Comparison of ENCODE assay signal across 8 cellular contexts in genomic region chr2:25043241-25043867, GRCh38. TPM values are rescaled to one million over a fixed set of nuclear protein-coding genes. Genes with fewer than 3 reads are reported as not detected.
DNase-seq lines count a peak whose midpoint lies in the region; ATAC-seq, FAIRE-seq and TF ChIP-seq lines count a peak whose summit lies in the region.

No MANE protein-coding gene starts in this region.

- H3K4me3 ChIP-seq in fibroblast of mammary gland (ENCODE audit: control insufficient read depth, low read depth, low read length) (peak overlapping the region; percentile 46), skeletal muscle satellite cell (ENCODE audit: low read length) (peak overlapping the region; percentile 85), small intestine (ENCODE audit: low read depth in 1 of 2, low read length in 2 of 2) (no peak overlapping the region)

- peaks cover 24% of the 10 kb centered on the region for H3K4me1 Mint-ChIP-seq in CD4-positive, alpha-beta T cell (ENCODE audit: low read depth)

- no peak for ATAC-seq in CD4-positive, alpha-beta T cell (ENCODE audit: poor library complexity)
- ATAC-seq in HG03280 (IDR thresholded peaks at IDR 0.05; ENCODE audit: unreplicated experiment) (no peak), left ventricle myocardium superior (no peak)

- H3K36me3 ChIP-seq in skeletal muscle satellite cell (ENCODE audit: insufficient read depth, low read length) (no peaks in the 10 kb centered on the region), small intestine (ENCODE audit: control insufficient read depth in 2 of 2, insufficient read depth in 2 of 2, low read length in 2 of 2) (no peaks in the 10 kb centered on the region)

- POLR2A ChIA-PET in CD4-positive, alpha-beta T cell (lab: Charles Lee) = no interaction called here

- intact Hi-C loops in CD4-positive, alpha-beta T cell (cut with DNase I, micrococcal nuclease) = loop anchor here in 1 of 2 experiments (2.0 kb wide), 2 partner anchors 71 to 249 kb away; no protein-coding TSS in a partner anchor
- intact Hi-C loops in left ventricle myocardium superior (cut with micrococcal nuclease) = no loop called here

- CTCF ChIA-PET in CD4-positive, alpha-beta T cell (lab: Charles Lee) = no interaction called here

- no peak for FAIRE-seq in small intestine (lab: Jason Lieb, UNC)

- no peak overlapping the region for H3K27ac Mint-ChIP-seq in CD4-positive, alpha-beta T cell

- 31 to 47% (median 33%) methylated on average over 8 of the region's 8 CpGs for WGBS in small intestine, 3 donors

- peaks cover 52% of the 10 kb centered on the region for H3K27me3 Mint-ChIP-seq in CD4-positive, alpha-beta T cell

- H3K9ac ChIP-seq in skeletal muscle satellite cell (ENCODE audit: low read depth, low read length) = peak overlapping the region; percentile 75

- no peaks in the 10 kb centered on the region for H3K9me3 Mint-ChIP-seq in CD4-positive, alpha-beta T cell

- H3K27me3 ChIP-seq in CD4-positive, alpha-beta T cell (ENCODE audit: control insufficient read depth, insufficient read depth, low read length) = peaks cover 47% of the 10 kb centered on the region
- H3K27me3 ChIP-seq in skeletal muscle satellite cell (ENCODE audit: control insufficient read depth, insufficient read depth, low read length) (peaks cover 9% of the 10 kb centered on the region), small intestine (ENCODE audit: control insufficient read depth in 2 of 2, insufficient read depth in 2 of 2, low read length in 2 of 2) (no peaks in the 10 kb centered on the region)

- H3K9me3 ChIP-seq in CD4-positive, alpha-beta T cell (ENCODE audit: control insufficient read depth, low read length) = no peaks in the 10 kb centered on the region
- no peaks in the 10 kb centered on the region for H3K9me3 ChIP-seq in skeletal muscle satellite cell (replicated peaks; ENCODE audit: low read length)
- H3K9me3 ChIP-seq in small intestine (ENCODE audit: control insufficient read depth, low read depth) = no peaks in the 10 kb centered on the region

- no peaks in the 10 kb centered on the region for H3K36me3 Mint-ChIP-seq in CD4-positive, alpha-beta T cell (ENCODE audit: low read depth)

- H3K4me1 ChIP-seq in skeletal muscle satellite cell (ENCODE audit: control insufficient read depth, insufficient read depth, low read length) = peaks cover 24% of the 10 kb centered on the region
- H3K4me1 ChIP-seq in small intestine (ENCODE audit: control insufficient read depth in 2 of 2, insufficient read depth in 1 of 2, low read depth in 1 of 2, low read length in 1 of 2) = peaks cover 0 to 4% of the 10 kb centered on the region in 2 donors

- peak overlapping the region; percentile 97 for H3K4me2 ChIP-seq in skeletal muscle satellite cell (ENCODE audit: low read length)

- no peak overlapping the region for H3K27ac ChIP-seq in CD4-positive, alpha-beta T cell (ENCODE audit: low read depth, low read length)
- H3K27ac ChIP-seq in small intestine (ENCODE audit: low read depth in 1 of 2, low read length in 1 of 2) = no peak overlapping the region

- no peak for TF ChIP-seq CTCF in CD4-positive, alpha-beta T cell (IDR thresholded peaks at IDR 0.05)
- no peak for TF ChIP-seq CTCF in fibroblast of mammary gland (conservative IDR thresholded peaks at IDR 0.05; ENCODE audit: control insufficient read depth, insufficient read depth, low read depth, low read length)

- peak in 7 of 10 experiments; percentile 4 to 37 (median 16) for DNase-seq in CD4-positive, alpha-beta T cell
- DNase-seq in Kasumi-1 (lab: John Stamatoyannopoulos, UW) (peak; percentile 57 to 71), fibroblast of mammary gland (ENCODE audit: low read depth) (peak; percentile 82), small intestine (no peak), left ventricle myocardium superior (no peak)
- DNase-seq in activated CD8-positive, alpha-beta memory T cell treated with anti-CD3 and anti-CD28 coated beads for 24 hours = peak; percentile 80

- H3K4me3 Mint-ChIP-seq in CD4-positive, alpha-beta T cell = peak overlapping the region; percentile 90

RNA-seq across cellular contexts. Expression of gene EFR3B, which starts 1.5 kb away (rescaled TPM):
- total RNA-seq in CD4-positive, alpha-beta T cell = under 1 TPM in 1 of 2 experiments, not detected in 1; 0.11 TPM
- 0.25 and 2.2 TPM in 2 replicates for total RNA-seq in skeletal muscle satellite cell (2012; rRNA removed)
- polyA plus RNA-seq in small intestine = under 1 TPM in 1 of 3 donors, not detected in 2; 0.88 TPM
- 4.2 TPM for total RNA-seq in left ventricle myocardium superior

Comparison
In these comparisons a context has a peak if more than half of its experiments do, and no peak if none do; other contexts are left out.
1. DNase-seq: peak in CD4-positive, alpha-beta T cell (7 of 10), Kasumi-1 (2 of 2), activated CD8-positive, alpha-beta memory T cell treated with anti-CD3 and anti-CD28 coated beads for 24 hours (single experiment) and fibroblast of mammary gland (single experiment); none in small intestine (single experiment) and left ventricle myocardium superior (single experiment).
2. H3K4me3 ChIP-seq: peak in fibroblast of mammary gland (single experiment) and skeletal muscle satellite cell (single experiment); none in small intestine (0 of 2).